10 cellular contexts compared by ENCODE assay signal in the genomic region with DNA sequence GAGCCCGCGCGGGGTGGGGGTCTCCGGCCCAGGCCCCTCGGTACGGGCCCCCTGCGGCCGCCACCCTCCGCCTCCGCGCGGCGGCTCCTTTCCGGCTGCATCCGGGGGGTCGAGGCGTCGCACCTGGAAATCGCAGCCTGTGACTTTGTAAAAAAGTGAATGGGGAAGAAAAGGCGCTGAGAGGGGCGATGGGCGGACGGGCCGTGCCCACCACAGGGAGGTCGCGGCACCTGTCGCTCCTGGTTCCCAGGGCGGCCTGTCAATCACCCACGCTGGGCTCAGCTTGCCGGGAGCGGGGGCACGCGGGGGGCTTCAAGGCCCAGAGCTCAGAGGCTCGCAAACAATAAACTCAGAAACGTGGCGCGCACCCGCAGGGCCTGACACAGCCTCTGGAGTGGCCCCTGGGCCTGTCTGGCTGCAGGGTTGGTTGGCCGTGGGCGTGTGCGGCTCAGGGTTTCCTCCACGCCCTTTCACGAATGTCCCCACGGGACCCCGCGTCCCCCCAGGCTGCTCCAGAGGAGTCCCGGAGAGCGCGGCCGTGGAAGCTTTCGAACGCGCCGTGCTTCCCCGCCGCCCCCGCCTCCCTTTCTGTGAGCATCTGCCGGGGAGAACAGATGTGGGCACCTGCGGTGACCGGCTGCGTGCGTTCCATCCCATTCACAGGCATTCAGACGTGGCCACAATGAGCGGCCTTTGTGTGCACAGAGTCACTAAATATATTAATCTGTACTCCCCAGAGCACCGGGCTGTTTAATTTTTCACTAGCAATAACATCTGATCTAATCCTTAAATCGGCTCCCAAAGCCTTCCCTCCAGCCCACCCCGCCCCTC. TPM values are rescaled to one million over a fixed set of nuclear protein-coding genes. Genes with fewer than 3 reads are reported as not detected.
DNase-seq lines count a peak whose midpoint lies in the region; ATAC-seq and TF ChIP-seq lines count a peak whose summit lies in the region.
"Had no signal": no experiment of that assay in that cellular context is flagged by ENCODE, and none has a peak within 500 bp of the region (broad histone marks: within the 10 kb centered on the region; RNA-seq: fewer than 3 reads in every experiment).

No MANE protein-coding gene starts in this region.

- no peaks in the 10 kb centered on the region for H3K36me3 ChIP-seq in SK-N-SH (replicated peaks in 1 of 2; ENCODE audit: control insufficient read depth in 1 of 2, insufficient read depth in 2 of 2, low read length in 1 of 2)

- no peak for TF ChIP-seq EP300 in SK-N-SH (IDR thresholded peaks at IDR 0.05; ENCODE audit: borderline replicate concordance in 1 of 2, low read depth in 1 of 2, low read length in 1 of 2)

- no peaks in the 10 kb centered on the region for H4K20me1 ChIP-seq in SK-N-SH (ENCODE audit: insufficient read depth)

- peaks cover 6 to 55% (median 55%) of the 10 kb centered on the region in 3 donors for H3K27me3 Mint-ChIP-seq in immature natural killer cell (ENCODE audit: low read depth in 3 of 3)

- CTCF ChIA-PET in SK-N-SH (lab: Yijun Ruan, JAX) = interaction anchor here (1.1 to 1.4 kb wide), 3 partner anchors 220 to 233 kb away, joined by 3 read pairs; no protein-coding TSS in a partner anchor

- no peak overlapping the region for H3K9ac ChIP-seq in SK-N-SH

- no peak overlapping the region for H2AFZ ChIP-seq in SK-N-SH (ENCODE audit: low read depth)

- H3K27ac ChIP-seq in SK-N-SH (ENCODE audit: low read depth in 2 of 2, low read length in 1 of 2) = no peak overlapping the region

- H3K4me3 Mint-ChIP-seq in immature natural killer cell = peak overlapping the region in 4 of 5 donors; percentile 23 to 43 (median 26)
- H3K4me3 Mint-ChIP-seq: T-helper 2 cell treated with Interferon-gamma antibody and Interleukin-4, amounts not matched to agents 5 μg/mL and 100 μg/mL, for 36 hours had no signal

- H3K4me1 Mint-ChIP-seq in immature natural killer cell = peaks cover 22 to 33% of the 10 kb centered on the region in 2 donors

- 49% methylated on average over 24 of the region's 67 CpGs for WGBS in SK-N-SH (ENCODE audit: low lambda C conversion rate)

- H3K79me2 ChIP-seq in SK-N-SH (ENCODE audit: insufficient read depth) = no peaks in the 10 kb centered on the region

- H3K27ac Mint-ChIP-seq in immature natural killer cell = no peak overlapping the region
- H3K27ac Mint-ChIP-seq: effector memory CD8-positive, alpha-beta T cell; T-helper 2 cell treated with Interferon-gamma antibody and Interleukin-4, amounts not matched to agents 5 μg/mL and 100 μg/mL, for 36 hours had no signal

- TF ChIP-seq RAD21 in SK-N-SH (IDR thresholded peaks at IDR 0.05; ENCODE audit: low read length) = no peak

- H3K4me1 ChIP-seq in SK-N-SH (ENCODE audit: control insufficient read depth in 1 of 2, insufficient read depth in 2 of 2, low read depth in 1 of 2, low read length in 1 of 2) = peaks cover 0 to 14% of the 10 kb centered on the region in 2 experiments; a peak in 1 of 4 replicates

- no peak overlapping the region for H3K4me2 ChIP-seq in SK-N-SH

- no peaks in the 10 kb centered on the region for H3K9me3 Mint-ChIP-seq in immature natural killer cell
- H3K9me3 Mint-ChIP-seq: effector memory CD8-positive, alpha-beta T cell had no signal

- DNase-seq in SK-N-SH (peak; percentile 25), NCI-H82 treated with DMSO at 0.1 percent for 48 hours (lab: John Stamatoyannopoulos, UW; ENCODE audit: unreplicated experiment) (peak; percentile 71), immature natural killer cell (no peak), superior temporal gyrus (ENCODE audit: extremely low spot score) (peak; percentile 59), HuH-7 (ENCODE audit: low spot score) (no peak)
- DNase-seq: effector memory CD8-positive, alpha-beta T cell had no signal

- ATAC-seq in SK-N-SH treated with all-trans-retinoic acid at 6 μM for 48 hours = no peak
- ATAC-seq in GM21447 (IDR thresholded peaks at IDR 0.05; ENCODE audit: unreplicated experiment) = no peak
- no peak for ATAC-seq in GM18861 (IDR thresholded peaks at IDR 0.05; ENCODE audit: unreplicated experiment)
- ATAC-seq: effector memory CD8-positive, alpha-beta T cell had no signal

- no peaks in the 10 kb centered on the region for H3K9me2 ChIP-seq in SK-N-SH

- H3K27me3 ChIP-seq in SK-N-SH (ENCODE audit: insufficient read depth) = peaks cover 60% of the 10 kb centered on the region

- H3F3A ChIP-seq in SK-N-SH (replicated peaks; ENCODE audit: insufficient read depth) = peaks cover 18% of the 10 kb centered on the region

- POLR2A ChIA-PET in SK-N-SH (lab: Yijun Ruan, JAX) = no interaction called here

- H3K4me3 ChIP-seq in SK-N-SH (ENCODE audit: low read depth in 2 of 2, low read length in 1 of 2) = no peak overlapping the region

- H3K9me3 ChIP-seq in SK-N-SH = no peaks in the 10 kb centered on the region

- TF ChIP-seq CTCF in SK-N-SH (IDR thresholded peaks at IDR 0.05) = no peak

- H3K36me3 Mint-ChIP-seq in immature natural killer cell = peaks cover 0 to 6% (median 5%) of the 10 kb centered on the region in 3 donors

TF ChIP-seq in SK-N-SH, 30 proteins besides CTCF, POLR2A, EP300 and RAD21:
- no peak for TF ChIP-seq GABPA (IDR thresholded peaks at IDR 0.05; ENCODE audit: low read depth)
- TF ChIP-seq GATA2 (CRISPR knock-in tag; IDR thresholded peaks at IDR 0.05) = no peak
- no peak for TF ChIP-seq EZH2phosphoT487 (IDR thresholded peaks at IDR 0.05; ENCODE audit: borderline replicate concordance, low read depth)
- TF ChIP-seq RXRA (IDR thresholded peaks at IDR 0.05; ENCODE audit: borderline replicate concordance, low read depth) = no peak
- TF ChIP-seq, protein P1, sequence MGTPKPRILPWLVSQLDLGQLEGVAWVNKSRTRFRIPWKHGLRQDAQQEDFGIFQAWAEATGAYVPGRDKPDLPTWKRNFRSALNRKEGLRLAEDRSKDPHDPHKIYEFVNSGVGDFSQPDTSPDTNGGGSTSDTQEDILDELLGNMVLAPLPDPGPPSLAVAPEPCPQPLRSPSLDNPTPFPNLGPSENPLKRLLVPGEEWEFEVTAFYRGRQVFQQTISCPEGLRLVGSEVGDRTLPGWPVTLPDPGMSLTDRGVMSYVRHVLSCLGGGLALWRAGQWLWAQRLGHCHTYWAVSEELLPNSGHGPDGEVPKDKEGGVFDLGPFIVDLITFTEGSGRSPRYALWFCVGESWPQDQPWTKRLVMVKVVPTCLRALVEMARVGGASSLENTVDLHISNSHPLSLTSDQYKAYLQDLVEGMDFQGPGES (IDR thresholded peaks at IDR 0.05; ENCODE audit: low read depth, low read length) = no peak
- no peak for TF ChIP-seq TAF1 (IDR thresholded peaks at IDR 0.05; ENCODE audit: borderline replicate concordance, low read depth, low read length)
- no peak for TF ChIP-seq POLR2AphosphoS5 (IDR thresholded peaks at IDR 0.05; ENCODE audit: low read depth, low read length)
- TF ChIP-seq JUND (IDR thresholded peaks at IDR 0.05) = no peak
- TF ChIP-seq FOSL2 (IDR thresholded peaks at IDR 0.05; ENCODE audit: borderline replicate concordance, low read depth) = no peak
- no peak for TF ChIP-seq YY1 (IDR thresholded peaks at IDR 0.05; ENCODE audit: low read depth)

TF ChIP-seq in SK-N-SH treated with all-trans-retinoic acid at 6 μM for 48 hours, 23 proteins besides CTCF, POLR2A, EP300 and RAD21:
- TF ChIP-seq, protein P2, sequence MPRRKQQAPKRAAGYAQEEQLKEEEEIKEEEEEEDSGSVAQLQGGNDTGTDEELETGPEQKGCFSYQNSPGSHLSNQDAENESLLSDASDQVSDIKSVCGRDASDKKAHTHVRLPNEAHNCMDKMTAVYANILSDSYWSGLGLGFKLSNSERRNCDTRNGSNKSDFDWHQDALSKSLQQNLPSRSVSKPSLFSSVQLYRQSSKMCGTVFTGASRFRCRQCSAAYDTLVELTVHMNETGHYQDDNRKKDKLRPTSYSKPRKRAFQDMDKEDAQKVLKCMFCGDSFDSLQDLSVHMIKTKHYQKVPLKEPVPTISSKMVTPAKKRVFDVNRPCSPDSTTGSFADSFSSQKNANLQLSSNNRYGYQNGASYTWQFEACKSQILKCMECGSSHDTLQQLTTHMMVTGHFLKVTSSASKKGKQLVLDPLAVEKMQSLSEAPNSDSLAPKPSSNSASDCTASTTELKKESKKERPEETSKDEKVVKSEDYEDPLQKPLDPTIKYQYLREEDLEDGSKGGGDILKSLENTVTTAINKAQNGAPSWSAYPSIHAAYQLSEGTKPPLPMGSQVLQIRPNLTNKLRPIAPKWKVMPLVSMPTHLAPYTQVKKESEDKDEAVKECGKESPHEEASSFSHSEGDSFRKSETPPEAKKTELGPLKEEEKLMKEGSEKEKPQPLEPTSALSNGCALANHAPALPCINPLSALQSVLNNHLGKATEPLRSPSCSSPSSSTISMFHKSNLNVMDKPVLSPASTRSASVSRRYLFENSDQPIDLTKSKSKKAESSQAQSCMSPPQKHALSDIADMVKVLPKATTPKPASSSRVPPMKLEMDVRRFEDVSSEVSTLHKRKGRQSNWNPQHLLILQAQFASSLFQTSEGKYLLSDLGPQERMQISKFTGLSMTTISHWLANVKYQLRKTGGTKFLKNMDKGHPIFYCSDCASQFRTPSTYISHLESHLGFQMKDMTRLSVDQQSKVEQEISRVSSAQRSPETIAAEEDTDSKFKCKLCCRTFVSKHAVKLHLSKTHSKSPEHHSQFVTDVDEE (CRISPR knock-in tag; IDR thresholded peaks at IDR 0.05) = no peak
- TF ChIP-seq GLIS3 (CRISPR knock-in tag; IDR thresholded peaks at IDR 0.05) (no peak), ZFP3 (CRISPR knock-in tag; IDR thresholded peaks at IDR 0.05) (no peak), BACH2 (CRISPR knock-in tag; IDR thresholded peaks at IDR 0.05; ENCODE audit: borderline replicate concordance) (no peak), CSDC2 (CRISPR knock-in tag; IDR thresholded peaks at IDR 0.05) (no peak)
- TF ChIP-seq, protein P3, sequence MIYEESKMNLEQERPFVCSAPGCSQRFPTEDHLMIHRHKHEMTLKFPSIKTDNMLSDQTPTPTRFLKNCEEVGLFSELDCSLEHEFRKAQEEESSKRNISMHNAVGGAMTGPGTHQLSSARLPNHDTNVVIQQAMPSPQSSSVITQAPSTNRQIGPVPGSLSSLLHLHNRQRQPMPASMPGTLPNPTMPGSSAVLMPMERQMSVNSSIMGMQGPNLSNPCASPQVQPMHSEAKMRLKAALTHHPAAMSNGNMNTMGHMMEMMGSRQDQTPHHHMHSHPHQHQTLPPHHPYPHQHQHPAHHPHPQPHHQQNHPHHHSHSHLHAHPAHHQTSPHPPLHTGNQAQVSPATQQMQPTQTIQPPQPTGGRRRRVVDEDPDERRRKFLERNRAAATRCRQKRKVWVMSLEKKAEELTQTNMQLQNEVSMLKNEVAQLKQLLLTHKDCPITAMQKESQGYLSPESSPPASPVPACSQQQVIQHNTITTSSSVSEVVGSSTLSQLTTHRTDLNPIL (CRISPR knock-in tag; IDR thresholded peaks at IDR 0.05; ENCODE audit: low read depth) = no peak

RNA-seq across cellular contexts. Expression of a gene that starts 6.1 kb away (rescaled TPM):
- polyA plus RNA-seq in SK-N-SH (2012; rRNA removed) = 0.08 and 0.25 TPM in 2 replicates
- polyA plus RNA-seq in SK-N-SH (2012; cell fraction: cytosol; rRNA removed) = 0.18 and 0.24 TPM in 2 replicates
- 0.79 and 0.96 TPM in 2 replicates for polyA plus RNA-seq in SK-N-SH (2012; cell fraction: nucleus; rRNA removed)
- polyA plus RNA-seq in immature natural killer cell = 1 to 10 TPM in 2 of 3 donors, under 1 TPM in 1; 0.09 to 7.0 (median 2.8) TPM

RNA-seq across cellular contexts. Expression of a gene that starts 9.6 kb away (rescaled TPM):
- polyA plus RNA-seq in SK-N-SH (2012; rRNA removed) (7.7 and 9.6 TPM in 2 replicates), immature natural killer cell (10 to 100 TPM; 17.4 to 43.1 (median 26.2) TPM)
- polyA plus RNA-seq in SK-N-SH (2012; cell fraction: cytosol; rRNA removed) = 9.0 and 9.2 TPM in 2 replicates
- 20.5 and 22.1 TPM in 2 replicates for polyA plus RNA-seq in SK-N-SH (2012; cell fraction: nucleus; rRNA removed)

Comparison
In these comparisons a context has a peak if more than half of its experiments do, and no peak if none do; other contexts are left out.
1. DNase-seq: peak in SK-N-SH (single experiment), NCI-H82 treated with DMSO at 0.1 percent for 48 hours (single experiment) and superior temporal gyrus (single experiment); none in immature natural killer cell (0 of 3) and HuH-7 (single experiment).